16 cellular contexts compared by ENCODE assay signal in the genomic region with DNA sequence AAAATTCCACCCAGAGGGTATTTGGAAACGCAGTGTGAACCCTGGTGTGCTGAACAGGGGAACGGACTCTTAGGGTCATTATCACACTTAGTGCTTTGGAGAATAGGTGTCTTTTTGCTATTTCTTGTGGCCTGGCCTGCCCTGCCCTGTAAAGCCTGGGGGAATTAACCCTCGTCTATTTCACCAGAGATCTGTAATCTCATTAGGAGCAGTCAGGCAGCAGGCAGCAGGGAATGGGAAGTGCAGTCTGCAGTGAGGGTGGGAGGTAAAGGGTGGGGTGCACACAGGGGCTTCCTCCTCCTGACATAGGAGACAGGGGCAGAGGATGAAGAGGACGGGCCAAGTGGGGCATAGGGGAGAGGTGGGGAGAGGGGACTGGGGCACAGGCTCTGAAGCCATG. TPM values are rescaled to one million over a fixed set of nuclear protein-coding genes. Genes with fewer than 3 reads are reported as not detected.
A peak's percentile ranks its signal among the peaks of the same experiment; 100 is the strongest.
DNase-seq lines count a peak whose midpoint lies in the region; ATAC-seq and TF ChIP-seq lines count a peak whose summit lies in the region.
"Had no signal": no experiment of that assay in that cellular context is flagged by ENCODE, and none has a peak within 500 bp of the region (broad histone marks: within the 10 kb centered on the region; RNA-seq: fewer than 3 reads in every experiment).

No MANE protein-coding gene starts in this region.

- no peak for TF ChIP-seq EP300 in esophagus muscularis mucosa (IDR thresholded peaks at IDR 0.05)

- DNase-seq in BE2C = peak; percentile 32
- peak; percentile 94 for DNase-seq in NCI-H82 treated with DMSO at 0.1 percent for 48 hours (lab: John Stamatoyannopoulos, UW; ENCODE audit: unreplicated experiment)
- peak; percentile 68 for DNase-seq in esophagus muscularis mucosa (ENCODE audit: extremely low spot score)
- DNase-seq in spleen = peak; percentile 27
- no peak for DNase-seq in HK-2 (ENCODE audit: unreplicated experiment)
- DNase-seq: CD8-positive, alpha-beta T cell; COR-L47; DMS153; DMS79 treated with DMSO at 0.1 percent for 48 hours; EL; GM23248 had no signal

- H3K4me1 ChIP-seq in BE2C = peaks cover 6% of the 10 kb centered on the region; the same call in 1 of the 2 replicates
- peaks cover 5 to 34% (median 31%) of the 10 kb centered on the region in 4 donors for H3K4me1 ChIP-seq in esophagus muscularis mucosa
- no peaks in the 10 kb centered on the region for H3K4me1 ChIP-seq in spleen

- H3K27ac ChIP-seq in esophagus muscularis mucosa (replicated peaks in 1 of 4) = no peak overlapping the region
- no peak overlapping the region for H3K27ac ChIP-seq in spleen
- H3K27ac ChIP-seq: GM23248 had no signal

- no peak for TF ChIP-seq POLR2A in esophagus muscularis mucosa (IDR thresholded peaks at IDR 0.05; ENCODE audit: low read depth)
- no peak for TF ChIP-seq POLR2A in spleen (IDR thresholded peaks at IDR 0.05)

- ATAC-seq in GM18873 (IDR thresholded peaks at IDR 0.05; ENCODE audit: low FRiP score, unreplicated experiment) = no peak
- ATAC-seq in GM21723 (IDR thresholded peaks at IDR 0.05; ENCODE audit: unreplicated experiment) = no peak
- ATAC-seq: CD8-positive, alpha-beta T cell; HCT116 had no signal

- H3K27me3 ChIP-seq in BE2C (no peaks in the 10 kb centered on the region), esophagus muscularis mucosa (no peaks in the 10 kb centered on the region), spleen (replicated peaks in 1 of 7) (peaks cover 0 to 6% (median 0%) of the 10 kb centered on the region in 7 donors)

- H3K9me3 ChIP-seq in BE2C = no peaks in the 10 kb centered on the region
- H3K9me3 ChIP-seq in esophagus muscularis mucosa = no peaks in the 10 kb centered on the region
- H3K9me3 ChIP-seq in spleen = no peaks in the 10 kb centered on the region

- WGBS in esophagus muscularis mucosa = 86% methylated on average over 4 of the region's 4 CpGs
- 61 to 77% (median 69%) methylated on average over 4 of the region's 4 CpGs for WGBS in spleen, 5 donors

- no peak for TF ChIP-seq CTCF in BE2C (IDR thresholded peaks at IDR 0.05; ENCODE audit: low read depth, low read length)
- TF ChIP-seq CTCF in esophagus muscularis mucosa (IDR thresholded peaks at IDR 0.05) = no peak
- no peak for TF ChIP-seq CTCF in spleen (IDR thresholded peaks at IDR 0.05 in 8 of 11, conservative IDR thresholded peaks at IDR 0.05 in 3 of 11)

- H3K4me3 ChIP-seq in BE2C (ENCODE audit: low read depth, low read length) (no peak overlapping the region), esophagus muscularis mucosa (no peak overlapping the region), spleen (no peak overlapping the region)
- H3K4me3 ChIP-seq: GM23248 had no signal

- H3K36me3 ChIP-seq in BE2C (no peaks in the 10 kb centered on the region), esophagus muscularis mucosa (no peaks in the 10 kb centered on the region), spleen (no peaks in the 10 kb centered on the region)

- intact Hi-C loops in esophagus muscularis mucosa (cut with DNase I) (no loop called here), spleen (cut with DNase I; ENCODE audit: low total_unique reads) (no loop called here)

RNA-seq across cellular contexts. Expression of gene SLC1A7, which starts 1.1 kb away (rescaled TPM):
- polyA plus RNA-seq in BE2C (2012; ENCODE audit: insufficient read depth, insufficient read length, low read depth) = not detected
- total RNA-seq in esophagus muscularis mucosa (1 to 10 TPM in 1 of 4 donors, under 1 TPM in 3; 0.45 to 3.7 (median 0.84) TPM), spleen (under 1 TPM in 1 of 7 donors, not detected in 6; 0.10 TPM)
- under 1 TPM; 0.02 to 0.19 (median 0.07) TPM for polyA plus RNA-seq in spleen
- total RNA-seq: CD8-positive, alpha-beta T cell; GM23248 had no signal
- polyA plus RNA-seq: CD14-positive monocyte, IgD-negative memory B cell had no signal

RNA-seq across cellular contexts. Expression of gene CPT2, which starts 53.1 kb away (rescaled TPM):
- 3.5 TPM for polyA plus RNA-seq in BE2C (2012; ENCODE audit: insufficient read depth, insufficient read length, low read depth)
- total RNA-seq in esophagus muscularis mucosa = 10 to 100 TPM; 11.4 to 19.1 (median 16.0) TPM
- total RNA-seq in spleen = 10 to 100 TPM; 14.1 to 30.9 (median 20.9) TPM
- polyA plus RNA-seq in spleen = 10 to 100 TPM in 1 of 3 donors, 1 to 10 TPM in 2; 7.1 to 11.3 (median 8.1) TPM
